20 cellular contexts compared by ENCODE assay signal in the genomic region with DNA sequence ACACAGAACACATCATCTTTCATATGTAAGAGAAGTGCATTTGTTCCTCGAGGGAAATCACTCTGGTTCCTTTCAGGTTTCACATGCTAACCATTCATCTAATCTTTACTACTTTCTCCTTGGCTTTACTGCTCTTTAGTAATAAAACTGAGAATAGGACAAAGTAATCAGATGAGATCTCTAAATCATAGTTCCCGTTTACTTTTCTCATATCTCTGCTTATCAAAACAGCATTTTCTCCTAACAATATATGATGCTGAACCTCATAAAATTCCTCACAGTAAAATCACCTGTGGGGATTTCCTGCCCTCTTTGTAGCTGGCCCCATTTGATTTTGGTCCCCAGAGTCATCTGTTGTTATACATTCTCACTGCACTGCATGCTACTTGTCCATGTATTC.
"Had no signal": no experiment of that assay in that cellular context is flagged by ENCODE, and none has a peak within 500 bp of the region (broad histone marks: within the 10 kb centered on the region; RNA-seq: fewer than 3 reads in every experiment).

No MANE protein-coding gene starts in this region.

- H3K9ac ChIP-seq: SK-N-SH had no signal

- H3K27ac ChIP-seq: RWPE1 had no signal

- DNase-seq: KBM-7; MV-4-11; NCI-H1048; NCI-H1105; NCI-H1436 treated with DMSO at 0.1 percent for 48 hours; NCI-H1694; NCI-H187 treated with DMSO at 0.1 percent for 48 hours; NCI-H2081; NCI-H2107; NCI-H2227 treated with DMSO at 0.1 percent for 48 hours; NCI-H526 treated with DMSO at 0.1 percent for 48 hours; NCI-H774; NK-92 treated with Interleukin-12 subunit alpha and Interleukin-12 subunit beta, amount 100 ng/mL, for 24 hours; PC-3; SHP77; SK-N-SH; SW 1271; T-cell had no signal

- H3K4me2 ChIP-seq: SK-N-SH had no signal

- H3K9me3 ChIP-seq: SK-N-SH had no signal

- ATAC-seq: Panc1, T-cell had no signal
